20 cellular contexts compared by ENCODE assay signal in the genomic region with DNA sequence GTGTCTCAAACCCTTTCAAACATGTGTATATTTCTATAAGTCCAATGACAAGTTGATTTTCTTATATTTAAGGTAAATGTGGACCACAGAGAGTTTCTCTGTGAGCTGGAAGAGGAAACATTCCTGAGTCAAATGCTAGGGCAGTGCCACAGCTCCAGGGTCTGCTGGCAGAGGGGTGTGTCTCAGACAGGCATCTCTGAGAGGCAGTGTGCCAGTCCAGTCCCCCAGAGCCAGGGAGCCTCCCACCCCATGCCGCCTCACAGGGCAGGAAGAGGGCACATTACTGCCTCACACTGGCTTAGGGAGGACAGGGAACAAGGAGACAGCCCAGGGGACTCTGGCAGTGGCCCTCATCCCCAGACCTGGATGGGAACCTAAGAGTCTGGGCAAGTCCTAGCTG.
"Had no signal": no experiment of that assay in that cellular context is flagged by ENCODE, and none has a peak within 500 bp of the region (broad histone marks: within the 10 kb centered on the region; RNA-seq: fewer than 3 reads in every experiment).

No MANE protein-coding gene starts in this region.

- H3K27ac ChIP-seq: adrenal gland, cardiac muscle cell, epithelial cell of prostate, sigmoid colon, tibial nerve, vagina had no signal

- H3K4me1 ChIP-seq: adrenal gland, vagina had no signal

- H3K4me3 ChIP-seq: adrenal gland, cardiac muscle cell, dorsolateral prefrontal cortex, lung, sigmoid colon, tibial nerve, vagina had no signal

- H3K36me3 ChIP-seq: adrenal gland, cardiac muscle cell, sigmoid colon, tibial nerve, vagina had no signal

- ATAC-seq: activated CD4-positive, alpha-beta T cell treated with anti-CD3 and anti-CD28 coated beads for 36 hours; left lobe of liver; WTC11 had no signal

- H3K27me3 ChIP-seq: adrenal gland, cardiac muscle cell, dorsolateral prefrontal cortex, sigmoid colon, tibial nerve, vagina had no signal

- DNase-seq: activated CD4-positive, alpha-beta T cell treated with anti-CD3 and anti-CD28 coated beads for 36 hours; activated naive CD4-positive, alpha-beta T cell treated with anti-CD3 and anti-CD28 coated beads, Interleukin-2, amount 50 U/mL, for 16 hours; activated T-cell treated with anti-CD3 and anti-CD28 coated beads, Interleukin-2, amount 50 U/mL, for 24 hours; adrenal gland; endodermal cell; glutamatergic neuron; nephron progenitor cell; nucleus accumbens; sigmoid colon; stimulated activated CD4-positive, alpha-beta T cell treated with anti-CD3 and anti-CD28 coated beads, Interleukin-12 subunit alpha, Interleukin-12 subunit beta, amount 100 ng/mL, for 4 hours; stimulated activated CD4-positive, alpha-beta T cell treated with anti-CD3 and anti-CD28 coated beads, Interleukin-1b, Interleukin-23, amount 100 ng/mL, for 48 hours; stimulated activated naive CD4-positive, alpha-beta T cell treated with Interleukin-2 at 50 U/mL for 16 hours had no signal

- H3K9me3 ChIP-seq: adrenal gland, sigmoid colon, tibial nerve, vagina had no signal
